8 cellular contexts compared by ENCODE assay signal in the genomic region with DNA sequence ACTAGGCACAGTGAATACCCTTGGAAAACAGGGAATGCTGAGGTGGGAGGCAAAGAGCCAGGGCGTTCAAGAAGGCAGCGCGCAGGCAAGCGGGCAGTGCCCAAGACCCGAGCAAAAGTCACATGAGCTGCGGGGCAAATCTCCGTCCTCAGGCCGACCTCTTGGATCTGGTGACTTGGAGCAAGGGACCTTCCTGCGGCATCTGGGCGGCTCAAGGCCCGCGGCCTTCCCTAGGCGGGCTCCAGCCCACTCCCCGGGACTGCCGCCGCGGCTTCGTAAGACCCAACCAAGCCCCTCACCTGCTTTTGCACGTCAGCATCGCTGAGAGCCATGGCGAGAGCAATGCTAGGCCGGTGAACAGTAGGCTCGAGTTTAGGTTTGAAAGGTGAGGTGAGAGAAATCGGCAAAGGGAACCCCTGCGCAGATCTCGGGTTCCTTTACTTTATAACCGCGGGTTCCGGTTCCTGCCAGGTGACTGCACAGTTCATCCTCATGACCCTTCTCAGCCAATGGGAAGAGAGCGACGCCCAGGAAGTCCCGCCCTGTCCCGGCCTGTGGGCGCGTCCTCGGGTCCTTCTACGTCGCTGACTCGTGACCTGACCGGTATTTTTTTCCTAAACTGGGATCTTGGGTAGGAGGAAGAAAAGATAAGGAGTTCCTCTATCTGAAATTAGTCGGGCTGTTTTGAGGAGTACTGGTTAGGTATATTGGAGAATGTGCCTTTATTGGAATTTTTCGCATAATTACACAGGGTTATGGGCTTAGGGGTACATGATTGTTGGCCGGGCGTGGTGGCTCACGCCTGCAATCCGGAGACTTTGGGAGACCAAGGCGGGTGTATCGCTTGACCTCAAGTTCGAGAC. TPM values are rescaled to one million over a fixed set of nuclear protein-coding genes. Genes with fewer than 3 reads are reported as not detected.
DNase-seq lines count a peak whose midpoint lies in the region; ATAC-seq and TF ChIP-seq lines count a peak whose summit lies in the region.

A gene (minus strand): TSS at position 446 of the 863 bp plus-strand sequence. CDS start 114 bp downstream, at position 332.

- no peak for TF ChIP-seq EP300 in Ishikawa (IDR thresholded peaks at IDR 0.05; ENCODE audit: borderline replicate concordance)

- peak; percentile 99 for ATAC-seq in GM21576 (IDR thresholded peaks at IDR 0.05; ENCODE audit: unreplicated experiment)
- ATAC-seq in PC-3, result peak; percentile 96
- peak; percentile 99 for ATAC-seq in mucosa of descending colon

- CTCF ChIA-PET in PC-3 (lab: Charles Lee), result no interaction called here

- DNase-seq in DMS114 treated with DMSO at 0.1 percent for 48 hours (lab: John Stamatoyannopoulos, UW; ENCODE audit: unreplicated experiment) (peak; percentile 91), PC-3 (peak; percentile 91), activated T-cell treated with anti-CD3 and anti-CD28 coated beads for 48 hours (ENCODE audit: low read depth) (peak; percentile 91), epithelial cell of prostate (ENCODE audit: low read depth, low spot score) (peak; percentile 90), mucosa of descending colon (peak; percentile 97 to 99 (median 99))
- DNase-seq in stimulated activated CD8-positive, alpha-beta memory T cell treated with anti-CD3 and anti-CD28 coated beads, Interleukin-4, amount 100 ng/mL, for 24 hours (ENCODE audit: low read depth), result peak; percentile 90

- TSS peak; percentile 94 for BruUV-seq in PC-3 (replicated peaks; lab: Mats Ljungman, UMichigan)

- POLR2A ChIA-PET in PC-3 (lab: Charles Lee; ENCODE audit: unreplicated experiment), result no interaction called here

- no peak for TF ChIP-seq RAD21 in Ishikawa (IDR thresholded peaks at IDR 0.05; ENCODE audit: low read depth)

- intact Hi-C loops in PC-3 (cut with micrococcal nuclease) (no loop called here), mucosa of descending colon (cut with DNase I, micrococcal nuclease) (no loop called here)

- no peaks in the 10 kb centered on the region for H4K20me1 ChIP-seq in PC-3 (ENCODE audit: low read length)

- H3K27ac ChIP-seq in PC-3 (ENCODE audit: low read length), result peak within 1 kb of the TSS; percentile 68
- peak within 1 kb of the TSS; percentile 96 for H3K27ac ChIP-seq in epithelial cell of prostate

- H3K36me3 ChIP-seq in PC-3 (ENCODE audit: low read depth, low read length) (no peaks in the 10 kb centered on the region), mucosa of descending colon (ENCODE audit: low read depth) (no peaks in the 10 kb centered on the region)

- H3K9ac ChIP-seq in PC-3 (ENCODE audit: low read length), result peak within 1 kb of the TSS; percentile 99

- no peaks in the 10 kb centered on the region for H3K9me3 ChIP-seq in PC-3 (ENCODE audit: low read length)
- H3K9me3 ChIP-seq in mucosa of descending colon, result no peaks in the 10 kb centered on the region

- no peaks in the 10 kb centered on the region for H3K9me2 ChIP-seq in PC-3 (replicated peaks; ENCODE audit: low read length)

- no peaks in the 10 kb centered on the region for H3K27me3 ChIP-seq in PC-3 (ENCODE audit: low read length)

- H2AFZ ChIP-seq in PC-3 (ENCODE audit: low read length), result peak within 1 kb of the TSS; percentile 86

- peak within 1 kb of the TSS; percentile 80 for H3K4me2 ChIP-seq in PC-3 (ENCODE audit: low read length)

- peaks cover 54% of the 10 kb centered on the region for H3K79me2 ChIP-seq in PC-3 (ENCODE audit: low read length)

- H3K4me1 ChIP-seq in PC-3 (ENCODE audit: insufficient read depth, low read length), result peaks cover 22% of the 10 kb centered on the region
- peaks cover 12% of the 10 kb centered on the region for H3K4me1 ChIP-seq in mucosa of descending colon (ENCODE audit: low read depth)

- H3F3A ChIP-seq in PC-3 (ENCODE audit: low read length, unreplicated experiment), result peaks cover 4% of the 10 kb centered on the region

- H3K4me3 ChIP-seq in PC-3 (ENCODE audit: low read length), result peak within 1 kb of the TSS; percentile 100
- H3K4me3 ChIP-seq in mucosa of descending colon, result peak within 1 kb of the TSS; percentile 97

- TF ChIP-seq CTCF in PC-3 (conservative IDR thresholded peaks at IDR 0.05; ENCODE audit: low read depth, low read length) (no peak), mucosa of descending colon (IDR thresholded peaks at IDR 0.05) (no peak)

TF ChIP-seq in Ishikawa, 13 proteins besides CTCF, POLR2A, EP300 and RAD21:
- TF ChIP-seq CEBPB (IDR thresholded peaks at IDR 0.05), result no peak
- no peak for TF ChIP-seq YY1 (IDR thresholded peaks at IDR 0.05; ENCODE audit: low read depth)
- TF ChIP-seq, protein P1, sequence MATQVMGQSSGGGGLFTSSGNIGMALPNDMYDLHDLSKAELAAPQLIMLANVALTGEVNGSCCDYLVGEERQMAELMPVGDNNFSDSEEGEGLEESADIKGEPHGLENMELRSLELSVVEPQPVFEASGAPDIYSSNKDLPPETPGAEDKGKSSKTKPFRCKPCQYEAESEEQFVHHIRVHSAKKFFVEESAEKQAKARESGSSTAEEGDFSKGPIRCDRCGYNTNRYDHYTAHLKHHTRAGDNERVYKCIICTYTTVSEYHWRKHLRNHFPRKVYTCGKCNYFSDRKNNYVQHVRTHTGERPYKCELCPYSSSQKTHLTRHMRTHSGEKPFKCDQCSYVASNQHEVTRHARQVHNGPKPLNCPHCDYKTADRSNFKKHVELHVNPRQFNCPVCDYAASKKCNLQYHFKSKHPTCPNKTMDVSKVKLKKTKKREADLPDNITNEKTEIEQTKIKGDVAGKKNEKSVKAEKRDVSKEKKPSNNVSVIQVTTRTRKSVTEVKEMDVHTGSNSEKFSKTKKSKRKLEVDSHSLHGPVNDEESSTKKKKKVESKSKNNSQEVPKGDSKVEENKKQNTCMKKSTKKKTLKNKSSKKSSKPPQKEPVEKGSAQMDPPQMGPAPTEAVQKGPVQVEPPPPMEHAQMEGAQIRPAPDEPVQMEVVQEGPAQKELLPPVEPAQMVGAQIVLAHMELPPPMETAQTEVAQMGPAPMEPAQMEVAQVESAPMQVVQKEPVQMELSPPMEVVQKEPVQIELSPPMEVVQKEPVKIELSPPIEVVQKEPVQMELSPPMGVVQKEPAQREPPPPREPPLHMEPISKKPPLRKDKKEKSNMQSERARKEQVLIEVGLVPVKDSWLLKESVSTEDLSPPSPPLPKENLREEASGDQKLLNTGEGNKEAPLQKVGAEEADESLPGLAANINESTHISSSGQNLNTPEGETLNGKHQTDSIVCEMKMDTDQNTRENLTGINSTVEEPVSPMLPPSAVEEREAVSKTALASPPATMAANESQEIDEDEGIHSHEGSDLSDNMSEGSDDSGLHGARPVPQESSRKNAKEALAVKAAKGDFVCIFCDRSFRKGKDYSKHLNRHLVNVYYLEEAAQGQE (IDR thresholded peaks at IDR 0.05; ENCODE audit: low read depth), result no peak
- TF ChIP-seq, protein P2, sequence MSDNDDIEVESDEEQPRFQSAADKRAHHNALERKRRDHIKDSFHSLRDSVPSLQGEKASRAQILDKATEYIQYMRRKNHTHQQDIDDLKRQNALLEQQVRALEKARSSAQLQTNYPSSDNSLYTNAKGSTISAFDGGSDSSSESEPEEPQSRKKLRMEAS (IDR thresholded peaks at IDR 0.05), result peak; percentile 36; the same call in 1 of the 2 replicates
- TF ChIP-seq TCF12 (IDR thresholded peaks at IDR 0.05; ENCODE audit: low read depth), result 0 out of 2 replicates have a peak, but pooled peaks have one; percentile 54
- peak; percentile 61 for TF ChIP-seq TAF1 (IDR thresholded peaks at IDR 0.05; ENCODE audit: low read depth)
- no peak for TF ChIP-seq ZBTB7A (IDR thresholded peaks at IDR 0.05; ENCODE audit: low read depth)
- TF ChIP-seq, protein P3, sequence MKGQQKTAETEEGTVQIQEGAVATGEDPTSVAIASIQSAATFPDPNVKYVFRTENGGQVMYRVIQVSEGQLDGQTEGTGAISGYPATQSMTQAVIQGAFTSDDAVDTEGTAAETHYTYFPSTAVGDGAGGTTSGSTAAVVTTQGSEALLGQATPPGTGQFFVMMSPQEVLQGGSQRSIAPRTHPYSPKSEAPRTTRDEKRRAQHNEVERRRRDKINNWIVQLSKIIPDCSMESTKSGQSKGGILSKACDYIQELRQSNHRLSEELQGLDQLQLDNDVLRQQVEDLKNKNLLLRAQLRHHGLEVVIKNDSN (IDR thresholded peaks at IDR 0.05), result peak; percentile 96
- TF ChIP-seq CREB1 (IDR thresholded peaks at IDR 0.05; ENCODE audit: low read depth), result peak; percentile 55; the same call in 1 of the 2 replicates
- TF ChIP-seq TEAD4 (IDR thresholded peaks at IDR 0.05), result no peak
- no peak for TF ChIP-seq FOXM1 (IDR thresholded peaks at IDR 0.05; ENCODE audit: borderline replicate concordance, low read depth)
- TF ChIP-seq EGR1 (IDR thresholded peaks at IDR 0.05), result no peak
- no peak for TF ChIP-seq NFIC (IDR thresholded peaks at IDR 0.05)

RNA-seq across cellular contexts. Expression of the gene that starts here (rescaled TPM):
- total RNA-seq in PC-3 (2014; rRNA removed), result 74.6 and 89.9 TPM in 2 replicates
- total RNA-seq in mucosa of descending colon, result 100 to 1,000 TPM in 2 of 3 donors, 10 to 100 TPM in 1; 99.6 to 128 (median 110) TPM

Comparison
In these comparisons a context has a peak if more than half of its experiments do, and no peak if none do; other contexts are left out.
1. Peak in every context shown above with its lines: DNase-seq, ATAC-seq, H3K4me3 ChIP-seq and H3K27ac ChIP-seq.